ENCODE assay signal across 1 cellular context in the genomic region with DNA sequence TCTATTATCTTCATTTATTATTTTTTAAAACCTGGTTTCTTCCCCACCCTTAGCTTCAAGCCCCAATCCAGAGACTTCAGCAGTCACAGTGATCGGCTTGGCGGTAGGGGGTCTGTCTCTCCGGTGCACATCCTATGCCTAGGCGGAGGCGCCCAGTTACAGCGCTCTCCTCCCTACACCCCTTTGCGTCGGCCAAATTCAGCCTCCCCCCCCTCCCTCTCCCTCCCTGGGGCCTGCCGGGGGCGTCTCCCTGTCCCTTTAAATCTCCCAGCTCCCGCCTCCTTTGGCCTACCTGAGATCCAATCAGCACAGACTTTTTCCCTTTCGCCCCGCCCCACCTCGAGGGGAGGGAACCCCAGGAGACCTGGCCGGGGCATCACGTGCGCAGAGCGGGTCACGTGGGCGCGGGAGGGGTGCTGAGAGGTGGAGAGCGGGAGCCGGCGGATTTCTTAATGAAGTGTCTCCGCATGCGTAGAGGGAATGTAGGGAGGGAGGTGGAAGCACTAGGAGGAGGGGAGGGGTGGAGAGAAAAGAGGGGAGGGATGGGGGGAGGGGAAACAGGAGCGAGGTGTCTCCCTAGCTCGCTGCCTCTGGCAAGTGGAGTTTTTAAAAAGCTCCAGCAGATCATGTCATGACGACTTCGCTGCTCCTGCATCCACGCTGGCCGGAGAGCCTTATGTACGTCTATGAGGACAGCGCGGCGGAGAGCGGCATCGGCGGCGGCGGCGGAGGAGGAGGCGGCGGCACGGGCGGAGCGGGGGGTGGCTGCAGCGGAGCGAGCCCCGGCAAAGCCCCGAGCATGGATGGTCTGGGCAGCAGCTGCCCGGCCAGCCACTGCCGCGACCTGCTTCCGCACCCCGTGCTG.
TF ChIP-seq lines count a peak whose summit lies in the region.

A gene with protein sequence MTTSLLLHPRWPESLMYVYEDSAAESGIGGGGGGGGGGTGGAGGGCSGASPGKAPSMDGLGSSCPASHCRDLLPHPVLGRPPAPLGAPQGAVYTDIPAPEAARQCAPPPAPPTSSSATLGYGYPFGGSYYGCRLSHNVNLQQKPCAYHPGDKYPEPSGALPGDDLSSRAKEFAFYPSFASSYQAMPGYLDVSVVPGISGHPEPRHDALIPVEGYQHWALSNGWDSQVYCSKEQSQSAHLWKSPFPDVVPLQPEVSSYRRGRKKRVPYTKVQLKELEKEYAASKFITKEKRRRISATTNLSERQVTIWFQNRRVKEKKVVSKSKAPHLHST (plus strand): TSS at position 556 of the 865 bp plus-strand sequence. CDS start 76 bp downstream, at position 632.

TF ChIP-seq in HEK293, 187 proteins besides CTCF, POLR2A, EP300 and RAD21 (continued from another document):
- TF ChIP-seq, protein P1, sequence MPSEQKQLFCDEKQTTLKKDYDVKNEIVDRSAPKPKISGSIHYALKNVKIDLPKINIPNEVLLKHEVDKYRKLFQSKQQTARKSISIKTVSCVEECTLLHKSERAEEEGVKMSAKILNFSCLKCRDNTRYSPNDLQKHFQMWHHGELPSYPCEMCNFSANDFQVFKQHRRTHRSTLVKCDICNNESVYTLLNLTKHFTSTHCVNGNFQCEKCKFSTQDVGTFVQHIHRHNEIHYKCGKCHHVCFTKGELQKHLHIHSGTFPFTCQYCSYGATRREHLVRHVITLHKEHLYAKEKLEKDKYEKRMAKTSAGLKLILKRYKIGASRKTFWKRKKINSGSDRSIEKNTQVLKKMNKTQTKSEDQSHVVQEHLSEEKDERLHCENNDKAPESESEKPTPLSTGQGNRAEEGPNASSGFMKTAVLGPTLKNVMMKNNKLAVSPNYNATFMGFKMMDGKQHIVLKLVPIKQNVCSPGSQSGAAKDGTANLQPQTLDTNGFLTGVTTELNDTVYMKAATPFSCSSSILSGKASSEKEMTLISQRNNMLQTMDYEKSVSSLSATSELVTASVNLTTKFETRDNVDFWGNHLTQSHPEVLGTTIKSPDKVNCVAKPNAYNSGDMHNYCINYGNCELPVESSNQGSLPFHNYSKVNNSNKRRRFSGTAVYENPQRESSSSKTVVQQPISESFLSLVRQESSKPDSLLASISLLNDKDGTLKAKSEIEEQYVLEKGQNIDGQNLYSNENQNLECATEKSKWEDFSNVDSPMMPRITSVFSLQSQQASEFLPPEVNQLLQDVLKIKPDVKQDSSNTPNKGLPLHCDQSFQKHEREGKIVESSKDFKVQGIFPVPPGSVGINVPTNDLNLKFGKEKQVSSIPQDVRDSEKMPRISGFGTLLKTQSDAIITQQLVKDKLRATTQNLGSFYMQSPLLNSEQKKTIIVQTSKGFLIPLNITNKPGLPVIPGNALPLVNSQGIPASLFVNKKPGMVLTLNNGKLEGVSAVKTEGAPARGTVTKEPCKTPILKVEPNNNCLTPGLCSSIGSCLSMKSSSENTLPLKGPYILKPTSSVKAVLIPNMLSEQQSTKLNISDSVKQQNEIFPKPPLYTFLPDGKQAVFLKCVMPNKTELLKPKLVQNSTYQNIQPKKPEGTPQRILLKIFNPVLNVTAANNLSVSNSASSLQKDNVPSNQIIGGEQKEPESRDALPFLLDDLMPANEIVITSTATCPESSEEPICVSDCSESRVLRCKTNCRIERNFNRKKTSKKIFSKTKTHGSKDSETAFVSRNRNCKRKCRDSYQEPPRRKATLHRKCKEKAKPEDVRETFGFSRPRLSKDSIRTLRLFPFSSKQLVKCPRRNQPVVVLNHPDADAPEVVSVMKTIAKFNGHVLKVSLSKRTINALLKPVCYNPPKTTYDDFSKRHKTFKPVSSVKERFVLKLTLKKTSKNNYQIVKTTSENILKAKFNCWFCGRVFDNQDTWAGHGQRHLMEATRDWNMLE (tag by site-specific recombination; conservative IDR thresholded peaks at IDR 0.05; ENCODE audit: low read depth): 0 out of 2 replicates have a peak, but pooled peaks have one; percentile 7
- TF ChIP-seq ZNF132 (tag by site-specific recombination; IDR thresholded peaks at IDR 0.05; ENCODE audit: borderline replicate concordance): no peak
- no peak for TF ChIP-seq ZNF157 (tag by site-specific recombination; IDR thresholded peaks at IDR 0.05)
- TF ChIP-seq ZNF146 (tag by site-specific recombination; IDR thresholded peaks at IDR 0.05): no peak
- TF ChIP-seq ZNF514 (tag by site-specific recombination; IDR thresholded peaks at IDR 0.05): no peak
- peak; percentile 72 for TF ChIP-seq ZFHX2 (tag by site-specific recombination; conservative IDR thresholded peaks at IDR 0.05)
- peak; percentile 98 for TF ChIP-seq KLF10 (tag by site-specific recombination; IDR thresholded peaks at IDR 0.05)
- no peak for TF ChIP-seq ZNF416 (tag by site-specific recombination; IDR thresholded peaks at IDR 0.05)
- peak; percentile 96 for TF ChIP-seq ZNF341 (tag by site-specific recombination; IDR thresholded peaks at IDR 0.05; ENCODE audit: low read depth)
- TF ChIP-seq ZNF292 (tag by site-specific recombination; IDR thresholded peaks at IDR 0.05; ENCODE audit: borderline replicate concordance, low read depth): no peak
- no peak for TF ChIP-seq MEIS1 (CRISPR knock-in tag; IDR thresholded peaks at IDR 0.05; ENCODE audit: borderline replicate concordance)
- TF ChIP-seq ZNF19 (tag by site-specific recombination; IDR thresholded peaks at IDR 0.05; ENCODE audit: low read depth): no peak
- TF ChIP-seq, protein P2, sequence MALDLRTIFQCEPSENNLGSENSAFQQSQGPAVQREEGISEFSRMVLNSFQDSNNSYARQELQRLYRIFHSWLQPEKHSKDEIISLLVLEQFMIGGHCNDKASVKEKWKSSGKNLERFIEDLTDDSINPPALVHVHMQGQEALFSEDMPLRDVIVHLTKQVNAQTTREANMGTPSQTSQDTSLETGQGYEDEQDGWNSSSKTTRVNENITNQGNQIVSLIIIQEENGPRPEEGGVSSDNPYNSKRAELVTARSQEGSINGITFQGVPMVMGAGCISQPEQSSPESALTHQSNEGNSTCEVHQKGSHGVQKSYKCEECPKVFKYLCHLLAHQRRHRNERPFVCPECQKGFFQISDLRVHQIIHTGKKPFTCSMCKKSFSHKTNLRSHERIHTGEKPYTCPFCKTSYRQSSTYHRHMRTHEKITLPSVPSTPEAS (tag by site-specific recombination; IDR thresholded peaks at IDR 0.05): peak; percentile 17; the same call in 1 of the 2 replicates
- no peak for TF ChIP-seq ZNF266 (tag by site-specific recombination; IDR thresholded peaks at IDR 0.05; ENCODE audit: low read depth)
- TF ChIP-seq ZNF184 (tag by site-specific recombination; IDR thresholded peaks at IDR 0.05): 0 out of 2 replicates have a peak, but pooled peaks have one; percentile 20
- no peak for TF ChIP-seq ZNF792 (tag by site-specific recombination; IDR thresholded peaks at IDR 0.05)
- peak; percentile 23; the same call in 1 of the 2 replicates for TF ChIP-seq ZBTB48 (tag by site-specific recombination; IDR thresholded peaks at IDR 0.05)
- TF ChIP-seq ZNF600 (tag by site-specific recombination; IDR thresholded peaks at IDR 0.05): no peak; the same call in 1 of the 2 replicates
